ENCODE assay signal across 20 cellular contexts in the genomic region with DNA sequence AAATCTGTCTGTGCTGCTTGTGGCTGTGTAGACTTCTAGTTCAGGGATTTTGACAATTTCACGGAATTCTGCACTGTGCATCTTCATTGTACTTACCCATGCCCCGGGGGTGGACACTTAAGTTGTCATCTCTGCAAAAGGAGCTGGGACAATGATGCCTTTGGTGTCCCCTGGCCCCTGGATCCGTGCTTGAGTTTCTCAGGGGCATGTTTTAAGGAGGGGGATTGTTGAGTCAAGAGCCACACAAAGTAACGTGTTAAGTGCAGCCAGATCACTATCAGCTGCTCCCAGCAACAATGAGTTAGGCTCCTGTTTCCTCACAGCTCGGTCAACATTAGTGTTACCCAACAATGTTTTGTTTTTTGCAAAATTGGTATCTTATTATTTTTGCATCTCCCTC.
"Had no signal": no experiment of that assay in that cellular context is flagged by ENCODE, and none has a peak within 500 bp of the region (broad histone marks: within the 10 kb centered on the region; RNA-seq: fewer than 3 reads in every experiment).

No MANE protein-coding gene starts in this region.

- H3K4me3 Mint-ChIP-seq: naive thymus-derived CD4-positive, alpha-beta T cell; nephron progenitor cell had no signal

- ATAC-seq: foreskin keratinocyte; naive thymus-derived CD4-positive, alpha-beta T cell had no signal

- H3K27ac ChIP-seq: coronary artery, dorsolateral prefrontal cortex, epithelial cell of prostate, foreskin keratinocyte, hepatocyte, right atrium auricular region, sigmoid colon, skin epidermis, stomach, thoracic aorta, transverse colon had no signal

- H3K27me3 ChIP-seq: foreskin keratinocyte, hepatocyte, right atrium auricular region, sigmoid colon, transverse colon had no signal

- H3K4me1 Mint-ChIP-seq: nephron progenitor cell had no signal

- H3K9me3 ChIP-seq: right atrium auricular region, sigmoid colon, stomach, thoracic aorta, transverse colon had no signal

- DNase-seq: dorsolateral prefrontal cortex; effector CD8-positive, alpha-beta T cell; foreskin keratinocyte; kidney glomerular epithelial cell; naive thymus-derived CD4-positive, alpha-beta T cell; nephron progenitor cell; sigmoid colon; stimulated activated CD4-positive, alpha-beta T cell treated with anti-CD3 and anti-CD28 coated beads, Interleukin-2, amount 100 ng/mL, for 24 hours; stimulated activated CD4-positive, alpha-beta T cell treated with anti-CD3 and anti-CD28 coated beads, Interleukin-4, amount 100 ng/mL, for 4 hours; stimulated activated naive CD4-positive, alpha-beta T cell; stomach; substantia nigra; transverse colon had no signal

- H3K4me2 ChIP-seq: hepatocyte had no signal

- H3K27ac Mint-ChIP-seq: naive thymus-derived CD4-positive, alpha-beta T cell; nephron progenitor cell had no signal

- H3K36me3 ChIP-seq: right atrium auricular region, sigmoid colon, stomach, thoracic aorta, transverse colon had no signal

- H3K4me3 ChIP-seq: coronary artery, dorsolateral prefrontal cortex, hepatocyte, right atrium auricular region, sigmoid colon, skin epidermis, stomach, thoracic aorta, transverse colon had no signal

- H3K4me1 ChIP-seq: foreskin keratinocyte, right atrium auricular region, sigmoid colon, stomach, transverse colon had no signal

- H3K79me2 ChIP-seq: hepatocyte had no signal

- H3K36me3 Mint-ChIP-seq: naive thymus-derived CD4-positive, alpha-beta T cell had no signal

- FAIRE-seq: endometrium had no signal
